Comparison of ENCODE assay signal across 1 cellular context in the genomic region with DNA sequence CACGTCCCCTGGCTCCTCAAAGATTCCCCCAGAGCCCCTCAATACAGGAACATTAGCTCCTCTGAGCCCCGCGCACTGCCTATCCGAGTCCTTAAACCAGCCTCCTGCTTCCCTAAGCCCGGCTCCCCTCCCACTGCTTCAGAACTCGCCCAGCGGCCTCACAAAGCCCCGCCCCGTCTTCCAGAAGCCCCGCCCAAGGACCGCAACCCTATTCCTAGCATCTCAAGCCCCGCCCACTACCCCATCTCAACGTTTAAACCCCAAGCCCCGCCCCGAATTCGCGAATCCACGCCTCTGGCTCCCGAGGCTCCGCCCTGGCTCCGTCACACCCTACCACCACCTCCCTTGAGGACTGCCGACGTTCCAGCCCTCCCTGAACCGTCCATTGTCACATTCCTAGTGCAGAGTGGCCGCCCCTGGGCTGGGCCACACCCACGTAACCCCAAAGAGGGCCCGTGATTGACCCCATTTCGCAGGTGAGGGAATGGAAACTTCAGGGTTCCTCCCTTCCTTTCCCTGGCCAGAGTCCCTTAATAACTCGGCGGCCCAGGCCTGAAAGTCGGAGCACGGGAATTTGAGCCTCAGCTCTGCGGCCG.
TF ChIP-seq lines count a peak whose summit lies in the region.

No MANE protein-coding gene starts in this region.

TF ChIP-seq in HEK293, 187 proteins besides CTCF, POLR2A, EP300 and RAD21 (continued from another document):
- TF ChIP-seq, protein P1, sequence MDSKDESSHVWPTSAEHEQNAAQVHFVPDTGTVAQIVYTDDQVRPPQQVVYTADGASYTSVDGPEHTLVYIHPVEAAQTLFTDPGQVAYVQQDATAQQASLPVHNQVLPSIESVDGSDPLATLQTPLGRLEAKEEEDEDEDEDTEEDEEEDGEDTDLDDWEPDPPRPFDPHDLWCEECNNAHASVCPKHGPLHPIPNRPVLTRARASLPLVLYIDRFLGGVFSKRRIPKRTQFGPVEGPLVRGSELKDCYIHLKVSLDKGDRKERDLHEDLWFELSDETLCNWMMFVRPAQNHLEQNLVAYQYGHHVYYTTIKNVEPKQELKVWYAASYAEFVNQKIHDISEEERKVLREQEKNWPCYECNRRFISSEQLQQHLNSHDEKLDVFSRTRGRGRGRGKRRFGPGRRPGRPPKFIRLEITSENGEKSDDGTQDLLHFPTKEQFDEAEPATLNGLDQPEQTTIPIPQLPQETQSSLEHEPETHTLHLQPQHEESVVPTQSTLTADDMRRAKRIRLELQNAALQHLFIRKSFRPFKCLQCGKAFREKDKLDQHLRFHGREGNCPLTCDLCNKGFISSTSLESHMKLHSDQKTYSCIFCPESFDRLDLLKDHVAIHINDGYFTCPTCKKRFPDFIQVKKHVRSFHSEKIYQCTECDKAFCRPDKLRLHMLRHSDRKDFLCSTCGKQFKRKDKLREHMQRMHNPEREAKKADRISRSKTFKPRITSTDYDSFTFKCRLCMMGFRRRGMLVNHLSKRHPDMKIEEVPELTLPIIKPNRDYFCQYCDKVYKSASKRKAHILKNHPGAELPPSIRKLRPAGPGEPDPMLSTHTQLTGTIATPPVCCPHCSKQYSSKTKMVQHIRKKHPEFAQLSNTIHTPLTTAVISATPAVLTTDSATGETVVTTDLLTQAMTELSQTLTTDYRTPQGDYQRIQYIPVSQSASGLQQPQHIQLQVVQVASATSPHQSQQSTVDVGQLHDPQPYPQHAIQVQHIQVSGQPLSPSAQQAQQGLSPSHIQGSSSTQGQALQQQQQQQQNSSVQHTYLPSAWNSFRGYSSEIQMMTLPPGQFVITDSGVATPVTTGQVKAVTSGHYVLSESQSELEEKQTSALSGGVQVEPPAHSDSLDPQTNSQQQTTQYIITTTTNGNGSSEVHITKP (tag by site-specific recombination; IDR thresholded peaks at IDR 0.05) = peak; percentile 64; the same call in 1 of the 2 replicates
- TF ChIP-seq ZNF23 (tag by site-specific recombination; IDR thresholded peaks at IDR 0.05; ENCODE audit: borderline replicate concordance) (no peak), ZNF214 (tag by site-specific recombination; IDR thresholded peaks at IDR 0.05; ENCODE audit: borderline replicate concordance) (no peak), BCL11B (tag by site-specific recombination; IDR thresholded peaks at IDR 0.05; ENCODE audit: low read depth) (no peak), SETDB1 (IDR thresholded peaks at IDR 0.05; ENCODE audit: insufficient read length, low read length) (no peak), SP2 (tag by site-specific recombination; IDR thresholded peaks at IDR 0.05) (peak; percentile 84), ZFHX2 (tag by site-specific recombination; conservative IDR thresholded peaks at IDR 0.05) (peak; percentile 3; the same call in 1 of the 2 replicates), ZNF132 (tag by site-specific recombination; IDR thresholded peaks at IDR 0.05; ENCODE audit: borderline replicate concordance) (no peak), ZNF777 (tag by site-specific recombination; IDR thresholded peaks at IDR 0.05; ENCODE audit: borderline replicate concordance) (no peak; the same call in 1 of the 2 replicates), KLF10 (tag by site-specific recombination; IDR thresholded peaks at IDR 0.05) (peak; percentile 57; the same call in 1 of the 2 replicates), MZF1 (tag by site-specific recombination; IDR thresholded peaks at IDR 0.05; ENCODE audit: borderline replicate concordance) (peak; percentile 40; the same call in 1 of the 2 replicates), WT1 (tag by site-specific recombination; IDR thresholded peaks at IDR 0.05) (no peak), ZNF341 (tag by site-specific recombination; IDR thresholded peaks at IDR 0.05; ENCODE audit: low read depth) (peak; percentile 92), GLIS1 (tag by site-specific recombination; IDR thresholded peaks at IDR 0.05) (peak; percentile 24; the same call in 1 of the 2 replicates), ZNF366 (tag by site-specific recombination; conservative IDR thresholded peaks at IDR 0.05) (no peak; the same call in 1 of the 2 replicates), SP3 (tag by site-specific recombination; IDR thresholded peaks at IDR 0.05) (peak; percentile 94), ZXDB (tag by site-specific recombination; IDR thresholded peaks at IDR 0.05) (0 out of 2 replicates have a peak, but pooled peaks have one; percentile 3), ZBTB17 (tag by site-specific recombination; IDR thresholded peaks at IDR 0.05) (0 out of 2 replicates have a peak, but pooled peaks have one; percentile 70), ZBTB48 (tag by site-specific recombination; IDR thresholded peaks at IDR 0.05) (peak; percentile 78), ZNF174 (tag by site-specific recombination; IDR thresholded peaks at IDR 0.05) (no peak), ZSCAN16 (tag by site-specific recombination; IDR thresholded peaks at IDR 0.05) (no peak), ZNF48 (tag by site-specific recombination; IDR thresholded peaks at IDR 0.05) (no peak), ZNF791 (tag by site-specific recombination; IDR thresholded peaks at IDR 0.05) (no peak), KLF1 (tag by site-specific recombination; IDR thresholded peaks at IDR 0.05) (peak; percentile 93), ZNF623 (tag by site-specific recombination; IDR thresholded peaks at IDR 0.05) (no peak), ZSCAN23 (tag by site-specific recombination; IDR thresholded peaks at IDR 0.05) (no peak), KLF8 (tag by site-specific recombination; IDR thresholded peaks at IDR 0.05) (peak; percentile 71; the same call in 1 of the 2 replicates)
- TF ChIP-seq, protein P2, sequence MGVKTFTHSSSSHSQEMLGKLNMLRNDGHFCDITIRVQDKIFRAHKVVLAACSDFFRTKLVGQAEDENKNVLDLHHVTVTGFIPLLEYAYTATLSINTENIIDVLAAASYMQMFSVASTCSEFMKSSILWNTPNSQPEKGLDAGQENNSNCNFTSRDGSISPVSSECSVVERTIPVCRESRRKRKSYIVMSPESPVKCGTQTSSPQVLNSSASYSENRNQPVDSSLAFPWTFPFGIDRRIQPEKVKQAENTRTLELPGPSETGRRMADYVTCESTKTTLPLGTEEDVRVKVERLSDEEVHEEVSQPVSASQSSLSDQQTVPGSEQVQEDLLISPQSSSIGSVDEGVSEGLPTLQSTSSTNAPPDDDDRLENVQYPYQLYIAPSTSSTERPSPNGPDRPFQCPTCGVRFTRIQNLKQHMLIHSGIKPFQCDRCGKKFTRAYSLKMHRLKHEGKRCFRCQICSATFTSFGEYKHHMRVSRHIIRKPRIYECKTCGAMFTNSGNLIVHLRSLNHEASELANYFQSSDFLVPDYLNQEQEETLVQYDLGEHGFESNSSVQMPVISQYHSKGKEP (tag by site-specific recombination; IDR thresholded peaks at IDR 0.05) = no peak
- TF ChIP-seq, protein P3, sequence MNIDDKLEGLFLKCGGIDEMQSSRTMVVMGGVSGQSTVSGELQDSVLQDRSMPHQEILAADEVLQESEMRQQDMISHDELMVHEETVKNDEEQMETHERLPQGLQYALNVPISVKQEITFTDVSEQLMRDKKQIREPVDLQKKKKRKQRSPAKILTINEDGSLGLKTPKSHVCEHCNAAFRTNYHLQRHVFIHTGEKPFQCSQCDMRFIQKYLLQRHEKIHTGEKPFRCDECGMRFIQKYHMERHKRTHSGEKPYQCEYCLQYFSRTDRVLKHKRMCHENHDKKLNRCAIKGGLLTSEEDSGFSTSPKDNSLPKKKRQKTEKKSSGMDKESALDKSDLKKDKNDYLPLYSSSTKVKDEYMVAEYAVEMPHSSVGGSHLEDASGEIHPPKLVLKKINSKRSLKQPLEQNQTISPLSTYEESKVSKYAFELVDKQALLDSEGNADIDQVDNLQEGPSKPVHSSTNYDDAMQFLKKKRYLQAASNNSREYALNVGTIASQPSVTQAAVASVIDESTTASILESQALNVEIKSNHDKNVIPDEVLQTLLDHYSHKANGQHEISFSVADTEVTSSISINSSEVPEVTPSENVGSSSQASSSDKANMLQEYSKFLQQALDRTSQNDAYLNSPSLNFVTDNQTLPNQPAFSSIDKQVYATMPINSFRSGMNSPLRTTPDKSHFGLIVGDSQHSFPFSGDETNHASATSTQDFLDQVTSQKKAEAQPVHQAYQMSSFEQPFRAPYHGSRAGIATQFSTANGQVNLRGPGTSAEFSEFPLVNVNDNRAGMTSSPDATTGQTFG (tag by site-specific recombination; IDR thresholded peaks at IDR 0.05; ENCODE audit: borderline replicate concordance) = no peak
- TF ChIP-seq, protein P4, sequence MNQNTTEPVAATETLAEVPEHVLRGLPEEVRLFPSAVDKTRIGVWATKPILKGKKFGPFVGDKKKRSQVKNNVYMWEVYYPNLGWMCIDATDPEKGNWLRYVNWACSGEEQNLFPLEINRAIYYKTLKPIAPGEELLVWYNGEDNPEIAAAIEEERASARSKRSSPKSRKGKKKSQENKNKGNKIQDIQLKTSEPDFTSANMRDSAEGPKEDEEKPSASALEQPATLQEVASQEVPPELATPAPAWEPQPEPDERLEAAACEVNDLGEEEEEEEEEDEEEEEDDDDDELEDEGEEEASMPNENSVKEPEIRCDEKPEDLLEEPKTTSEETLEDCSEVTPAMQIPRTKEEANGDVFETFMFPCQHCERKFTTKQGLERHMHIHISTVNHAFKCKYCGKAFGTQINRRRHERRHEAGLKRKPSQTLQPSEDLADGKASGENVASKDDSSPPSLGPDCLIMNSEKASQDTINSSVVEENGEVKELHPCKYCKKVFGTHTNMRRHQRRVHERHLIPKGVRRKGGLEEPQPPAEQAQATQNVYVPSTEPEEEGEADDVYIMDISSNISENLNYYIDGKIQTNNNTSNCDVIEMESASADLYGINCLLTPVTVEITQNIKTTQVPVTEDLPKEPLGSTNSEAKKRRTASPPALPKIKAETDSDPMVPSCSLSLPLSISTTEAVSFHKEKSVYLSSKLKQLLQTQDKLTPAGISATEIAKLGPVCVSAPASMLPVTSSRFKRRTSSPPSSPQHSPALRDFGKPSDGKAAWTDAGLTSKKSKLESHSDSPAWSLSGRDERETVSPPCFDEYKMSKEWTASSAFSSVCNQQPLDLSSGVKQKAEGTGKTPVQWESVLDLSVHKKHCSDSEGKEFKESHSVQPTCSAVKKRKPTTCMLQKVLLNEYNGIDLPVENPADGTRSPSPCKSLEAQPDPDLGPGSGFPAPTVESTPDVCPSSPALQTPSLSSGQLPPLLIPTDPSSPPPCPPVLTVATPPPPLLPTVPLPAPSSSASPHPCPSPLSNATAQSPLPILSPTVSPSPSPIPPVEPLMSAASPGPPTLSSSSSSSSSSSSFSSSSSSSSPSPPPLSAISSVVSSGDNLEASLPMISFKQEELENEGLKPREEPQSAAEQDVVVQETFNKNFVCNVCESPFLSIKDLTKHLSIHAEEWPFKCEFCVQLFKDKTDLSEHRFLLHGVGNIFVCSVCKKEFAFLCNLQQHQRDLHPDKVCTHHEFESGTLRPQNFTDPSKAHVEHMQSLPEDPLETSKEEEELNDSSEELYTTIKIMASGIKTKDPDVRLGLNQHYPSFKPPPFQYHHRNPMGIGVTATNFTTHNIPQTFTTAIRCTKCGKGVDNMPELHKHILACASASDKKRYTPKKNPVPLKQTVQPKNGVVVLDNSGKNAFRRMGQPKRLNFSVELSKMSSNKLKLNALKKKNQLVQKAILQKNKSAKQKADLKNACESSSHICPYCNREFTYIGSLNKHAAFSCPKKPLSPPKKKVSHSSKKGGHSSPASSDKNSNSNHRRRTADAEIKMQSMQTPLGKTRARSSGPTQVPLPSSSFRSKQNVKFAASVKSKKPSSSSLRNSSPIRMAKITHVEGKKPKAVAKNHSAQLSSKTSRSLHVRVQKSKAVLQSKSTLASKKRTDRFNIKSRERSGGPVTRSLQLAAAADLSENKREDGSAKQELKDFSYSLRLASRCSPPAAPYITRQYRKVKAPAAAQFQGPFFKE (tag by site-specific recombination; IDR thresholded peaks at IDR 0.05; ENCODE audit: borderline replicate concordance) = no peak
- TF ChIP-seq, protein P5, sequence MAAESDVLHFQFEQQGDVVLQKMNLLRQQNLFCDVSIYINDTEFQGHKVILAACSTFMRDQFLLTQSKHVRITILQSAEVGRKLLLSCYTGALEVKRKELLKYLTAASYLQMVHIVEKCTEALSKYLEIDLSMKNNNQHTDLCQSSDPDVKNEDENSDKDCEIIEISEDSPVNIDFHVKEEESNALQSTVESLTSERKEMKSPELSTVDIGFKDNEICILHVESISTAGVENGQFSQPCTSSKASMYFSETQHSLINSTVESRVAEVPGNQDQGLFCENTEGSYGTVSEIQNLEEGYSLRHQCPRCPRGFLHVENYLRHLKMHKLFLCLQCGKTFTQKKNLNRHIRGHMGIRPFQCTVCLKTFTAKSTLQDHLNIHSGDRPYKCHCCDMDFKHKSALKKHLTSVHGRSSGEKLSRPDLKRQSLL (tag by site-specific recombination; IDR thresholded peaks at IDR 0.05) = 0 out of 2 replicates have a peak, but pooled peaks have one; percentile 52
- TF ChIP-seq, protein P6, sequence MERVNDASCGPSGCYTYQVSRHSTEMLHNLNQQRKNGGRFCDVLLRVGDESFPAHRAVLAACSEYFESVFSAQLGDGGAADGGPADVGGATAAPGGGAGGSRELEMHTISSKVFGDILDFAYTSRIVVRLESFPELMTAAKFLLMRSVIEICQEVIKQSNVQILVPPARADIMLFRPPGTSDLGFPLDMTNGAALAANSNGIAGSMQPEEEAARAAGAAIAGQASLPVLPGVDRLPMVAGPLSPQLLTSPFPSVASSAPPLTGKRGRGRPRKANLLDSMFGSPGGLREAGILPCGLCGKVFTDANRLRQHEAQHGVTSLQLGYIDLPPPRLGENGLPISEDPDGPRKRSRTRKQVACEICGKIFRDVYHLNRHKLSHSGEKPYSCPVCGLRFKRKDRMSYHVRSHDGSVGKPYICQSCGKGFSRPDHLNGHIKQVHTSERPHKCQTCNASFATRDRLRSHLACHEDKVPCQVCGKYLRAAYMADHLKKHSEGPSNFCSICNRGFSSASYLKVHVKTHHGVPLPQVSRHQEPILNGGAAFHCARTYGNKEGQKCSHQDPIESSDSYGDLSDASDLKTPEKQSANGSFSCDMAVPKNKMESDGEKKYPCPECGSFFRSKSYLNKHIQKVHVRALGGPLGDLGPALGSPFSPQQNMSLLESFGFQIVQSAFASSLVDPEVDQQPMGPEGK (tag by site-specific recombination; IDR thresholded peaks at IDR 0.05) = peak; percentile 45; the same call in 1 of the 2 replicates
